ENCODE assay signal across 1 cellular context in genomic region chr12:131415781-131416180, GRCh38.
TF ChIP-seq lines count a peak whose summit lies in the region.

No MANE protein-coding gene starts in this region.

TF ChIP-seq in K562, 482 proteins besides CTCF, POLR2A, EP300 and RAD21 (continued from another document and continues in another):
- TF ChIP-seq XRCC4 (IDR thresholded peaks at IDR 0.05; ENCODE audit: extremely low read depth, insufficient read depth, insufficient read length), result no peak
- TF ChIP-seq ZNF41 (CRISPR knock-in tag; conservative IDR thresholded peaks at IDR 0.05), result no peak
- TF ChIP-seq, protein P1, sequence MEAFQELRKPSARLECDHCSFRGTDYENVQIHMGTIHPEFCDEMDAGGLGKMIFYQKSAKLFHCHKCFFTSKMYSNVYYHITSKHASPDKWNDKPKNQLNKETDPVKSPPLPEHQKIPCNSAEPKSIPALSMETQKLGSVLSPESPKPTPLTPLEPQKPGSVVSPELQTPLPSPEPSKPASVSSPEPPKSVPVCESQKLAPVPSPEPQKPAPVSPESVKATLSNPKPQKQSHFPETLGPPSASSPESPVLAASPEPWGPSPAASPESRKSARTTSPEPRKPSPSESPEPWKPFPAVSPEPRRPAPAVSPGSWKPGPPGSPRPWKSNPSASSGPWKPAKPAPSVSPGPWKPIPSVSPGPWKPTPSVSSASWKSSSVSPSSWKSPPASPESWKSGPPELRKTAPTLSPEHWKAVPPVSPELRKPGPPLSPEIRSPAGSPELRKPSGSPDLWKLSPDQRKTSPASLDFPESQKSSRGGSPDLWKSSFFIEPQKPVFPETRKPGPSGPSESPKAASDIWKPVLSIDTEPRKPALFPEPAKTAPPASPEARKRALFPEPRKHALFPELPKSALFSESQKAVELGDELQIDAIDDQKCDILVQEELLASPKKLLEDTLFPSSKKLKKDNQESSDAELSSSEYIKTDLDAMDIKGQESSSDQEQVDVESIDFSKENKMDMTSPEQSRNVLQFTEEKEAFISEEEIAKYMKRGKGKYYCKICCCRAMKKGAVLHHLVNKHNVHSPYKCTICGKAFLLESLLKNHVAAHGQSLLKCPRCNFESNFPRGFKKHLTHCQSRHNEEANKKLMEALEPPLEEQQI (IDR thresholded peaks at IDR 0.05), result no peak
- TF ChIP-seq CBFA2T2 (conservative IDR thresholded peaks at IDR 0.05), result peak; percentile 94
- no peak for TF ChIP-seq BRF1 (IDR thresholded peaks at IDR 0.05; ENCODE audit: borderline replicate concordance, extremely low read depth, insufficient read length)
- TF ChIP-seq ZNF347 (CRISPR knock-in tag; IDR thresholded peaks at IDR 0.05; ENCODE audit: low read depth), result no peak
- no peak for TF ChIP-seq HMGN3 (IDR thresholded peaks at IDR 0.05; ENCODE audit: borderline replicate concordance, extremely low read depth, insufficient read length, low read depth, low read length)
- no peak for TF ChIP-seq ZNF232 (CRISPR knock-in tag; IDR thresholded peaks at IDR 0.05)
- TF ChIP-seq, protein P2, sequence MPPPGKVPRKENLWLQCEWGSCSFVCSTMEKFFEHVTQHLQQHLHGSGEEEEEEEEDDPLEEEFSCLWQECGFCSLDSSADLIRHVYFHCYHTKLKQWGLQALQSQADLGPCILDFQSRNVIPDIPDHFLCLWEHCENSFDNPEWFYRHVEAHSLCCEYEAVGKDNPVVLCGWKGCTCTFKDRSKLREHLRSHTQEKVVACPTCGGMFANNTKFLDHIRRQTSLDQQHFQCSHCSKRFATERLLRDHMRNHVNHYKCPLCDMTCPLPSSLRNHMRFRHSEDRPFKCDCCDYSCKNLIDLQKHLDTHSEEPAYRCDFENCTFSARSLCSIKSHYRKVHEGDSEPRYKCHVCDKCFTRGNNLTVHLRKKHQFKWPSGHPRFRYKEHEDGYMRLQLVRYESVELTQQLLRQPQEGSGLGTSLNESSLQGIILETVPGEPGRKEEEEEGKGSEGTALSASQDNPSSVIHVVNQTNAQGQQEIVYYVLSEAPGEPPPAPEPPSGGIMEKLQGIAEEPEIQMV (tag; conservative IDR thresholded peaks at IDR 0.05; ENCODE audit: low read depth), result no peak
- TF ChIP-seq TEAD4 (IDR thresholded peaks at IDR 0.05; ENCODE audit: low read length), result no peak
- no peak for TF ChIP-seq TEAD4 (CRISPR knock-in tag; IDR thresholded peaks at IDR 0.05; ENCODE audit: borderline replicate concordance)
- no peak for TF ChIP-seq ESRRA (IDR thresholded peaks at IDR 0.05; ENCODE audit: borderline replicate concordance, low read depth)
- 0 out of 2 replicates have a peak, but pooled peaks have one; percentile 64 for TF ChIP-seq MBD2 (IDR thresholded peaks at IDR 0.05; ENCODE audit: borderline replicate concordance, low read depth)
- no peak for TF ChIP-seq ZNF436 (CRISPR knock-in tag; IDR thresholded peaks at IDR 0.05)
- TF ChIP-seq CREB3L1 (IDR thresholded peaks at IDR 0.05; ENCODE audit: borderline replicate concordance, low read depth), result 0 out of 2 replicates have a peak, but pooled peaks have one; percentile 25
- peak; percentile 83 for TF ChIP-seq FOS (IDR thresholded peaks at IDR 0.05; ENCODE audit: extremely low read depth, insufficient read length)
- TF ChIP-seq SMAD3 (CRISPR knock-in tag; conservative IDR thresholded peaks at IDR 0.05), result no peak
- TF ChIP-seq SMAD1 (IDR thresholded peaks at IDR 0.05; ENCODE audit: low read depth, low read length, partially characterized antibody), result no peak
- TF ChIP-seq NCOA2 (IDR thresholded peaks at IDR 0.05; ENCODE audit: partially characterized antibody in 2 of 2), result no peak
- TF ChIP-seq ILF3 (IDR thresholded peaks at IDR 0.05; ENCODE audit: borderline replicate concordance), result no peak
- TF ChIP-seq USF1 (CRISPR knock-in tag; IDR thresholded peaks at IDR 0.05), result peak; percentile 97
- no peak for TF ChIP-seq FOXP1 (CRISPR knock-in tag; IDR thresholded peaks at IDR 0.05)
- TF ChIP-seq, protein P3, sequence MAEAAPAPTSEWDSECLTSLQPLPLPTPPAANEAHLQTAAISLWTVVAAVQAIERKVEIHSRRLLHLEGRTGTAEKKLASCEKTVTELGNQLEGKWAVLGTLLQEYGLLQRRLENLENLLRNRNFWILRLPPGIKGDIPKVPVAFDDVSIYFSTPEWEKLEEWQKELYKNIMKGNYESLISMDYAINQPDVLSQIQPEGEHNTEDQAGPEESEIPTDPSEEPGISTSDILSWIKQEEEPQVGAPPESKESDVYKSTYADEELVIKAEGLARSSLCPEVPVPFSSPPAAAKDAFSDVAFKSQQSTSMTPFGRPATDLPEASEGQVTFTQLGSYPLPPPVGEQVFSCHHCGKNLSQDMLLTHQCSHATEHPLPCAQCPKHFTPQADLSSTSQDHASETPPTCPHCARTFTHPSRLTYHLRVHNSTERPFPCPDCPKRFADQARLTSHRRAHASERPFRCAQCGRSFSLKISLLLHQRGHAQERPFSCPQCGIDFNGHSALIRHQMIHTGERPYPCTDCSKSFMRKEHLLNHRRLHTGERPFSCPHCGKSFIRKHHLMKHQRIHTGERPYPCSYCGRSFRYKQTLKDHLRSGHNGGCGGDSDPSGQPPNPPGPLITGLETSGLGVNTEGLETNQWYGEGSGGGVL (CRISPR knock-in tag; IDR thresholded peaks at IDR 0.05), result no peak
- peak; percentile 99 for TF ChIP-seq NFYB (IDR thresholded peaks at IDR 0.05; ENCODE audit: extremely low read depth, insufficient read length)
- TF ChIP-seq USF2 (CRISPR knock-in tag; IDR thresholded peaks at IDR 0.05), result peak; percentile 95
- TF ChIP-seq, protein P4, sequence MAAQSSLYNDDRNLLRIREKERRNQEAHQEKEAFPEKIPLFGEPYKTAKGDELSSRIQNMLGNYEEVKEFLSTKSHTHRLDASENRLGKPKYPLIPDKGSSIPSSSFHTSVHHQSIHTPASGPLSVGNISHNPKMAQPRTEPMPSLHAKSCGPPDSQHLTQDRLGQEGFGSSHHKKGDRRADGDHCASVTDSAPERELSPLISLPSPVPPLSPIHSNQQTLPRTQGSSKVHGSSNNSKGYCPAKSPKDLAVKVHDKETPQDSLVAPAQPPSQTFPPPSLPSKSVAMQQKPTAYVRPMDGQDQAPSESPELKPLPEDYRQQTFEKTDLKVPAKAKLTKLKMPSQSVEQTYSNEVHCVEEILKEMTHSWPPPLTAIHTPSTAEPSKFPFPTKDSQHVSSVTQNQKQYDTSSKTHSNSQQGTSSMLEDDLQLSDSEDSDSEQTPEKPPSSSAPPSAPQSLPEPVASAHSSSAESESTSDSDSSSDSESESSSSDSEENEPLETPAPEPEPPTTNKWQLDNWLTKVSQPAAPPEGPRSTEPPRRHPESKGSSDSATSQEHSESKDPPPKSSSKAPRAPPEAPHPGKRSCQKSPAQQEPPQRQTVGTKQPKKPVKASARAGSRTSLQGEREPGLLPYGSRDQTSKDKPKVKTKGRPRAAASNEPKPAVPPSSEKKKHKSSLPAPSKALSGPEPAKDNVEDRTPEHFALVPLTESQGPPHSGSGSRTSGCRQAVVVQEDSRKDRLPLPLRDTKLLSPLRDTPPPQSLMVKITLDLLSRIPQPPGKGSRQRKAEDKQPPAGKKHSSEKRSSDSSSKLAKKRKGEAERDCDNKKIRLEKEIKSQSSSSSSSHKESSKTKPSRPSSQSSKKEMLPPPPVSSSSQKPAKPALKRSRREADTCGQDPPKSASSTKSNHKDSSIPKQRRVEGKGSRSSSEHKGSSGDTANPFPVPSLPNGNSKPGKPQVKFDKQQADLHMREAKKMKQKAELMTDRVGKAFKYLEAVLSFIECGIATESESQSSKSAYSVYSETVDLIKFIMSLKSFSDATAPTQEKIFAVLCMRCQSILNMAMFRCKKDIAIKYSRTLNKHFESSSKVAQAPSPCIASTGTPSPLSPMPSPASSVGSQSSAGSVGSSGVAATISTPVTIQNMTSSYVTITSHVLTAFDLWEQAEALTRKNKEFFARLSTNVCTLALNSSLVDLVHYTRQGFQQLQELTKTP (IDR thresholded peaks at IDR 0.05; ENCODE audit: low read depth in 1 of 2, partially characterized antibody in 2 of 2), result peak; percentile 34 to 78
- TF ChIP-seq RBM25 (IDR thresholded peaks at IDR 0.05; ENCODE audit: low read depth, low read length, severe bottlenecking), result peak; percentile 77
- no peak for TF ChIP-seq PBX2 (CRISPR knock-in tag; IDR thresholded peaks at IDR 0.05; ENCODE audit: low read depth)
- no peak for TF ChIP-seq PBX2 (tag; conservative IDR thresholded peaks at IDR 0.05; ENCODE audit: low read depth)
- peak; percentile 90 for TF ChIP-seq HCFC1 (IDR thresholded peaks at IDR 0.05; ENCODE audit: low read depth, low read length)
- no peak for TF ChIP-seq ADNP (tag; IDR thresholded peaks at IDR 0.05)
- no peak for TF ChIP-seq ZNF175 (CRISPR knock-in tag; IDR thresholded peaks at IDR 0.05; ENCODE audit: low read depth)
- no peak for TF ChIP-seq TCFL5 (CRISPR knock-in tag; conservative IDR thresholded peaks at IDR 0.05)
- TF ChIP-seq, protein P5, sequence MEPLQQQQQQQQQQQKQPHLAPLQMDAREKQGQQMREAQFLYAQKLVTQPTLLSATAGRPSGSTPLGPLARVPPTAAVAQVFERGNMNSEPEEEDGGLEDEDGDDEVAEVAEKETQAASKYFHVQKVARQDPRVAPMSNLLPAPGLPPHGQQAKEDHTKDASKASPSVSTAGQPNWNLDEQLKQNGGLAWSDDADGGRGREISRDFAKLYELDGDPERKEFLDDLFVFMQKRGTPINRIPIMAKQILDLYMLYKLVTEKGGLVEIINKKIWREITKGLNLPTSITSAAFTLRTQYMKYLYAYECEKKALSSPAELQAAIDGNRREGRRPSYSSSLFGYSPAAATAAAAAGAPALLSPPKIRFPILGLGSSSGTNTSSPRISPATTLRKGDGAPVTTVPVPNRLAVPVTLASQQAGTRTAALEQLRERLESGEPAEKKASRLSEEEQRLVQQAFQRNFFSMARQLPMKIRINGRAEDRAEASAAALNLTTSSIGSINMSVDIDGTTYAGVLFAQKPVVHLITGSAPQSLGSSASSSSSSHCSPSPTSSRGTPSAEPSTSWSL (CRISPR knock-in tag; IDR thresholded peaks at IDR 0.05; ENCODE audit: borderline replicate concordance), result no peak
- TF ChIP-seq HSF4 (CRISPR knock-in tag; IDR thresholded peaks at IDR 0.05; ENCODE audit: borderline replicate concordance), result no peak
